18 cellular contexts compared by ENCODE assay signal in the genomic region with DNA sequence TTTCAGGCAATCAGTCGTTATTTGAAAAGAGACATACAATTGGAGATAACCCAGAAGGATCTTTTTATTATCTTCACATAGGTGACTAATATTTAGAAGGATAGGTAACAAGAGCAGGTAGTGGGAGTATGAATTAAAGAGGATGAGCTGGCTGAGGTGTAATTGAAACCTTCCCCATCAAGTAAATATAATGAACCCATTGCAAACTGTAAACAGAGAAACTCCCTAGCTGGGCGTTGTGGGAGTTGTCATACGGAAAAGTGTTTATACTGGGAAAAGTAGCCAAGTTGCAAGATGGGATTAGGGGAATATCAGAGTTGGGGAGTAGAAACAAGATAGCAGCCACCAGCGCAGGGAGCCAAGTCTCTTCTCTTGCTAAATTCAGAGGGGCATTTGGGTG.
"Had no signal": no experiment of that assay in that cellular context is flagged by ENCODE, and none has a peak within 500 bp of the region (broad histone marks: within the 10 kb centered on the region; RNA-seq: fewer than 3 reads in every experiment).

No MANE protein-coding gene starts in this region.

- H3K4me3 ChIP-seq: colonic mucosa, esophagus squamous epithelium, tibial nerve, vagina had no signal

- H3K27ac Mint-ChIP-seq: natural killer cell treated with Interleukin-12 subunit alpha and Interleukin-12 subunit beta and Interleukin-15 and Interleukin-18, amount 100 ng/mL, for 72 hours; stimulated activated naive B cell treated with anti-CD40 and anti-IgM and Interleukin-4, amounts not matched to agents 10 μg/mL and 1 μg/mL and 100 μg/mL, for 72 hours; T-cell had no signal

- H3K36me3 ChIP-seq: colonic mucosa, esophagus squamous epithelium, tibial nerve, vagina had no signal

- H3K9me3 ChIP-seq: colonic mucosa, SK-N-SH, vagina had no signal

- H3K27me3 Mint-ChIP-seq: stimulated activated naive B cell treated with anti-CD40 and anti-IgM and Interleukin-4, amounts not matched to agents 10 μg/mL and 1 μg/mL and 100 μg/mL, for 72 hours; T-cell had no signal

- DNase-seq: activated CD4-positive, CD25-positive, alpha-beta regulatory T cell treated with anti-CD3 and anti-CD28 coated beads, Interleukin-2, amount 50 U/mL, for 72 hours; activated CD8-positive, alpha-beta memory T cell treated with anti-CD3 and anti-CD28 coated beads for 24 hours; activated effector memory CD4-positive, alpha-beta T cell treated with anti-CD3 and anti-CD28 coated beads, Interleukin-2, amount 50 U/mL, for 16 hours; colonic mucosa; esophagus squamous epithelium; hippocampal formation; kidney; left ventricle myocardium superior; mesenchymal stem cell; posterior cingulate gyrus; retina; SK-N-SH; stimulated activated naive B cell treated with anti-CD40 and anti-IgM and Interleukin-4, amounts not matched to agents 10 μg/mL and 1 μg/mL and 100 μg/mL, for 72 hours; substantia nigra; T-cell had no signal

- H3K4me1 ChIP-seq: colonic mucosa, tibial nerve, vagina had no signal

- H3K27ac ChIP-seq: colonic mucosa, tibial nerve, vagina had no signal

- H3K27me3 ChIP-seq: colonic mucosa, esophagus squamous epithelium, tibial nerve, vagina had no signal

- ATAC-seq: left ventricle myocardium superior; stimulated activated naive B cell treated with anti-CD40 and anti-IgM and Interleukin-4, amounts not matched to agents 10 μg/mL and 1 μg/mL and 100 μg/mL, for 72 hours had no signal

- H3K4me3 Mint-ChIP-seq: natural killer cell treated with Interleukin-12 subunit alpha and Interleukin-12 subunit beta and Interleukin-15 and Interleukin-18, amount 100 ng/mL, for 72 hours; stimulated activated naive B cell treated with anti-CD40 and anti-IgM and Interleukin-4, amounts not matched to agents 10 μg/mL and 1 μg/mL and 100 μg/mL, for 72 hours; T-cell had no signal
